Comparison of ENCODE assay signal across 36 cellular contexts in genomic region chr12:122162976-122163375, GRCh38. TPM values are rescaled to one million over a fixed set of nuclear protein-coding genes. Genes with fewer than 3 reads are reported as not detected.
"Had no signal": no experiment of that assay in that cellular context is flagged by ENCODE, and none has a peak within 500 bp of the region (broad histone marks: within the 10 kb centered on the region; RNA-seq: fewer than 3 reads in every experiment).

No MANE protein-coding gene starts in this region.

- H3K27ac Mint-ChIP-seq: endodermal cell, mesothelial cell of epicardium, nephron progenitor cell had no signal

- H3K4me3 Mint-ChIP-seq: endodermal cell, mesothelial cell of epicardium, naive B cell, nephron progenitor cell had no signal

- H3K27me3 Mint-ChIP-seq: naive B cell had no signal

- DNase-seq: dorsolateral prefrontal cortex; effector CD4-positive, alpha-beta T cell; endodermal cell; foreskin fibroblast; heart left ventricle; left cardiac atrium; left lung; mesenchymal stem cell; mucosa of descending colon; naive B cell; nephron progenitor cell; nucleus accumbens; stimulated activated CD4-positive, alpha-beta T cell treated with anti-CD3 and anti-CD28 coated beads, Interleukin-12 subunit alpha, Interleukin-12 subunit beta, amount 100 ng/mL, for 4 hours; stimulated activated CD4-positive, alpha-beta T cell treated with anti-CD3 and anti-CD28 coated beads, Interleukin-1b, Interleukin-23, amount 100 ng/mL, for 48 hours; stimulated activated CD4-positive, alpha-beta T cell treated with anti-CD3 and anti-CD28 coated beads, Interleukin-4, amount 100 ng/mL, for 1 hour; stimulated activated CD8-positive, alpha-beta memory T cell treated with anti-CD3 and anti-CD28 coated beads, Interleukin-4, amount 100 ng/mL, for 48 hours; stimulated activated naive CD4-positive, alpha-beta T cell treated with Interleukin-2 at 50 U/mL for 16 hours; stomach; thyroid gland; trophoblast cell had no signal

- H3K36me3 Mint-ChIP-seq: mesothelial cell of epicardium, naive B cell had no signal

- H3K9me3 Mint-ChIP-seq: mesothelial cell of epicardium, naive B cell had no signal

- H3K4me1 Mint-ChIP-seq: endodermal cell, mesothelial cell of epicardium had no signal

- ATAC-seq: esophagus mucosa, gastroesophageal sphincter, heart left ventricle, left cardiac atrium, left lung, mucosa of descending colon, sciatic nerve had no signal

RNA-seq across cellular contexts. Expression of gene IL31, which starts 11.0 kb away (rescaled TPM):
- total RNA-seq: dorsolateral prefrontal cortex, endodermal cell, esophagus mucosa, gastroesophageal sphincter, heart left ventricle, hepatocyte, kidney epithelial cell, left cardiac atrium, left lung, lower leg skin, lung microvascular endothelial cell, mesothelial cell of epicardium, mucosa of descending colon, osteocyte, prostate gland, right atrium auricular region, sciatic nerve, smooth muscle cell, stomach, subcutaneous adipose tissue, temporal lobe, thyroid gland, ureter, vagina had no signal

RNA-seq across cellular contexts. Expression of gene LRRC43, which starts 19.9 kb away (rescaled TPM):
- total RNA-seq: smooth muscle cell, vagina had no signal

RNA-seq across cellular contexts. Expression of gene B3GNT4, which starts 40.5 kb away (rescaled TPM):
- total RNA-seq: gastroesophageal sphincter, heart left ventricle, left cardiac atrium, right atrium auricular region, sciatic nerve, smooth muscle cell, subcutaneous adipose tissue, ureter had no signal
